ENCODE assay signal across 17 cellular contexts in the genomic region with DNA sequence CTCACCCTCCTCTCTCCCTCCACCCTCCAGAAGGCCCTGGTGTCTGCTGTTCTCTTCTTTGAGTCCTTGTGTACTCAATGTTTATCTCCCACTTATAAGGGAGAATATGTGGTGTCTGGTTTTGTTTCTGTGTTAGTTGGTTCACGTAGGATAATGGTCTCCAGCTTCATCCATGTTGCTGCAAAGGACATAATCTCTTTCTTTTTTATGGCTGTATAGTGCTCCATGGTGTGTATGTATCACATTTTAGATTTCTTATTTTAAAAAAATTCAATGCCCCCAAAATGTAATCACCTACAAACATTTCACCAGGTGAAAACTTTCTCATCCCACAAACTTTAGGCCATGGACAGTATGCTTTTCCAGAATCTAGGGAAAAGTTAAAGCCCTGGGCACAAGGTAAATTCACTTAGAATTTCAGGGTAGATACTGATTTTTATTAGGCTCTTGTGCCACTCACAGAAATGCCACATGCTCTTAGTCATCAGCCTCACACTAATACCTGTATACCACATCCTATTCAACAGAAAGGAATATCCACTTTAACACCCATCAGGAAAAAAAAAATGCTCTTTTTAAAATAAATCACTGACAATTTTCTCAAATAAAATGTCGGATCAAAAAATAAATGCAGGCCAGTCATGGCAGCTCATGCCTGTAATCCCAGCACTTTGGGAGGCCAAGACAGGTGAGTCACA.
DNase-seq lines count a peak whose midpoint lies in the region; ATAC-seq and TF ChIP-seq lines count a peak whose summit lies in the region.
"Had no signal": no experiment of that assay in that cellular context is flagged by ENCODE, and none has a peak within 500 bp of the region (broad histone marks: within the 10 kb centered on the region; RNA-seq: fewer than 3 reads in every experiment).

No MANE protein-coding gene starts in this region.

- H3K27me3 ChIP-seq in PC-9 (ENCODE audit: insufficient read depth, low read depth) (no peaks in the 10 kb centered on the region), colonic mucosa (no peaks in the 10 kb centered on the region), Caco-2 (replicated peaks; ENCODE audit: control insufficient read depth, insufficient read depth, low read length) (no peaks in the 10 kb centered on the region)

- H4K20me1 ChIP-seq in PC-9 (ENCODE audit: insufficient read depth) = no peaks in the 10 kb centered on the region

- peaks cover 8% of the 10 kb centered on the region; the same call in 1 of the 2 replicates for H3F3A ChIP-seq in PC-9 (ENCODE audit: insufficient read depth, low read depth)

- H3K9ac ChIP-seq in colonic mucosa (ENCODE audit: low read depth in 2 of 2, low read length in 2 of 2) = no peak overlapping the region

- H3K4me1 ChIP-seq in PC-9 (replicated peaks; ENCODE audit: insufficient read depth) (peaks cover 12% of the 10 kb centered on the region), colonic mucosa (no peaks in the 10 kb centered on the region), Caco-2 (no peaks in the 10 kb centered on the region)
- H3K4me1 ChIP-seq: HAP-1 had no signal

- no peaks in the 10 kb centered on the region for H3K9me3 Mint-ChIP-seq in activated CD4-positive, alpha-beta T cell treated with anti-CD3 and anti-CD28 coated beads, Interleukin-2, amount 10 ng/mL, durations not matched to agents 24 days and 14 days
- no peaks in the 10 kb centered on the region for H3K9me3 Mint-ChIP-seq in stimulated activated memory B cell treated with anti-CD40 and anti-IgM and Interleukin-4, amounts not matched to agents 10 μg/mL and 1 μg/mL and 100 μg/mL, for 72 hours
- H3K9me3 Mint-ChIP-seq in naive thymus-derived CD8-positive, alpha-beta T cell = no peaks in the 10 kb centered on the region
- no peaks in the 10 kb centered on the region for H3K9me3 Mint-ChIP-seq in Caco-2 (ENCODE audit: unreplicated experiment)

- no peak for TF ChIP-seq CTCF in PC-9 (conservative IDR thresholded peaks at IDR 0.05)
- no peak for TF ChIP-seq CTCF in colonic mucosa (IDR thresholded peaks at IDR 0.05)
- TF ChIP-seq CTCF in Caco-2 (IDR thresholded peaks at IDR 0.05; ENCODE audit: insufficient read depth in 1 of 2, low read depth in 1 of 2, low read length in 1 of 2, severe bottlenecking in 1 of 2, unreplicated experiment in 1 of 2) = no peak

- DNase-seq in activated CD4-positive, alpha-beta T cell treated with anti-CD3 and anti-CD28 coated beads, Interleukin-2, amount 10 ng/mL, durations not matched to agents 24 days and 14 days = peak; percentile 35
- no peak for DNase-seq in activated CD4-positive, alpha-beta T cell treated with anti-CD3 and anti-CD28 coated beads for 4 hours
- DNase-seq in PC-9 (peak in 1 of 2 experiments; percentile 78), colonic mucosa (peak; percentile 1), AG08395 (ENCODE audit: low spot score) (no peak), Caco-2 (no peak)
- no peak for DNase-seq in naive thymus-derived CD8-positive, alpha-beta T cell
- DNase-seq: 8988T; Calu3; NCI-H1092; NCI-H1694 treated with DMSO at 0.1 percent for 48 hours; NCI-H69; NK-92 treated with Interleukin-12 subunit alpha and Interleukin-12 subunit beta, amount 100 ng/mL, for 24 hours; OCI-M1 had no signal

- no peaks in the 10 kb centered on the region for H3K36me3 Mint-ChIP-seq in activated CD4-positive, alpha-beta T cell treated with anti-CD3 and anti-CD28 coated beads, Interleukin-2, amount 10 ng/mL, durations not matched to agents 24 days and 14 days (ENCODE audit: low read depth)
- no peaks in the 10 kb centered on the region for H3K36me3 Mint-ChIP-seq in stimulated activated memory B cell treated with anti-CD40 and anti-IgM and Interleukin-4, amounts not matched to agents 10 μg/mL and 1 μg/mL and 100 μg/mL, for 72 hours
- no peaks in the 10 kb centered on the region for H3K36me3 Mint-ChIP-seq in naive thymus-derived CD8-positive, alpha-beta T cell
- peaks cover 6% of the 10 kb centered on the region for H3K36me3 Mint-ChIP-seq in Caco-2 (ENCODE audit: insufficient read depth, unreplicated experiment)

- intact Hi-C loops in activated CD4-positive, alpha-beta T cell treated with anti-CD3 and anti-CD28 coated beads, Interleukin-2, amount 10 ng/mL, durations not matched to agents 24 days and 14 days (cut with micrococcal nuclease) = no loop called here
- intact Hi-C loops in PC-9 (cut with micrococcal nuclease; ENCODE audit: unreplicated experiment) (loop anchor here (1.0 kb wide), 1 partner anchor 9 kb away; no protein-coding TSS in a partner anchor), colonic mucosa (cut with DNase I) (no loop called here), Caco-2 (cut with micrococcal nuclease; ENCODE audit: unreplicated experiment) (no loop called here)

- H3K4me3 ChIP-seq in PC-9 = no peak overlapping the region
- no peak overlapping the region for H3K4me3 ChIP-seq in colonic mucosa
- no peak overlapping the region for H3K4me3 ChIP-seq in Caco-2 (ENCODE audit: low read depth, low read length)
- H3K4me3 ChIP-seq: HAP-1 had no signal

- no peak overlapping the region for H2AFZ ChIP-seq in PC-9

- no peak for ATAC-seq in stimulated activated memory B cell treated with anti-CD40 and anti-IgM and Interleukin-4, amounts not matched to agents 10 μg/mL and 1 μg/mL and 100 μg/mL, for 72 hours
- no peak for ATAC-seq in naive thymus-derived CD8-positive, alpha-beta T cell
- ATAC-seq: Right ventricle myocardium inferior had no signal

- H3K4me2 ChIP-seq in PC-9 = peak overlapping the region; percentile 13; the same call in 1 of the 2 replicates

- BruUV-seq in PC-9 (replicated peaks; lab: Mats Ljungman, UMichigan) (no TSS peak), Caco-2 (replicated peaks; lab: Mats Ljungman, UMichigan) (no TSS peak)

- POLR2A ChIA-PET in PC-9 (lab: Charles Lee; ENCODE audit: unreplicated experiment) (no interaction called here), Caco-2 (lab: Charles Lee) (no interaction called here)
- POLR2A ChIA-PET in naive thymus-derived CD8-positive, alpha-beta T cell (lab: Charles Lee) = no interaction called here

- no peaks in the 10 kb centered on the region for H3K27me3 Mint-ChIP-seq in activated CD4-positive, alpha-beta T cell treated with anti-CD3 and anti-CD28 coated beads, Interleukin-2, amount 10 ng/mL, durations not matched to agents 24 days and 14 days
- H3K27me3 Mint-ChIP-seq in stimulated activated memory B cell treated with anti-CD40 and anti-IgM and Interleukin-4, amounts not matched to agents 10 μg/mL and 1 μg/mL and 100 μg/mL, for 72 hours = no peaks in the 10 kb centered on the region
- no peaks in the 10 kb centered on the region for H3K27me3 Mint-ChIP-seq in naive thymus-derived CD8-positive, alpha-beta T cell
- H3K27me3 Mint-ChIP-seq in Caco-2 (ENCODE audit: insufficient read depth, unreplicated experiment) = no peaks in the 10 kb centered on the region

- CTCF ChIA-PET in PC-9 (lab: Charles Lee) (no interaction called here), Caco-2 (lab: Charles Lee) (no interaction called here)

- H3K4me3 Mint-ChIP-seq in activated CD4-positive, alpha-beta T cell treated with anti-CD3 and anti-CD28 coated beads, Interleukin-2, amount 10 ng/mL, durations not matched to agents 24 days and 14 days = no peak overlapping the region
- H3K4me3 Mint-ChIP-seq in stimulated activated memory B cell treated with anti-CD40 and anti-IgM and Interleukin-4, amounts not matched to agents 10 μg/mL and 1 μg/mL and 100 μg/mL, for 72 hours = no peak overlapping the region
- H3K4me3 Mint-ChIP-seq in naive thymus-derived CD8-positive, alpha-beta T cell = peak overlapping the region in 1 of 10 donors; percentile 37
- H3K4me3 Mint-ChIP-seq in Caco-2 (ENCODE audit: unreplicated experiment) = no peak overlapping the region

- no peaks in the 10 kb centered on the region for H3K36me3 ChIP-seq in PC-9 (ENCODE audit: low read depth)
- no peaks in the 10 kb centered on the region for H3K36me3 ChIP-seq in colonic mucosa
- H3K36me3 ChIP-seq in Caco-2 (ENCODE audit: control insufficient read depth, insufficient read depth, low read length) = no peaks in the 10 kb centered on the region
- H3K36me3 ChIP-seq: HAP-1 had no signal

- H3K9me3 ChIP-seq in PC-9 (ENCODE audit: insufficient read depth, low read depth) (no peaks in the 10 kb centered on the region), colonic mucosa (no peaks in the 10 kb centered on the region), Caco-2 (no peaks in the 10 kb centered on the region)
- H3K9me3 ChIP-seq: HAP-1 had no signal

- H3K79me2 ChIP-seq in PC-9 (ENCODE audit: low read depth) = no peaks in the 10 kb centered on the region

- no peak overlapping the region for H3K27ac Mint-ChIP-seq in activated CD4-positive, alpha-beta T cell treated with anti-CD3 and anti-CD28 coated beads, Interleukin-2, amount 10 ng/mL, durations not matched to agents 24 days and 14 days
- H3K27ac Mint-ChIP-seq in stimulated activated memory B cell treated with anti-CD40 and anti-IgM and Interleukin-4, amounts not matched to agents 10 μg/mL and 1 μg/mL and 100 μg/mL, for 72 hours = peak overlapping the region; percentile 42
- no peak overlapping the region for H3K27ac Mint-ChIP-seq in naive thymus-derived CD8-positive, alpha-beta T cell
- H3K27ac Mint-ChIP-seq in Caco-2 (ENCODE audit: unreplicated experiment) = no peak overlapping the region

- no peaks in the 10 kb centered on the region for H3K9me2 ChIP-seq in PC-9 (ENCODE audit: insufficient read depth)

- peaks cover 29% of the 10 kb centered on the region for H3K4me1 Mint-ChIP-seq in activated CD4-positive, alpha-beta T cell treated with anti-CD3 and anti-CD28 coated beads, Interleukin-2, amount 10 ng/mL, durations not matched to agents 24 days and 14 days
- H3K4me1 Mint-ChIP-seq in stimulated activated memory B cell treated with anti-CD40 and anti-IgM and Interleukin-4, amounts not matched to agents 10 μg/mL and 1 μg/mL and 100 μg/mL, for 72 hours = peaks cover 60% of the 10 kb centered on the region
- peaks cover 5 to 13% (median 10%) of the 10 kb centered on the region in 4 donors for H3K4me1 Mint-ChIP-seq in naive thymus-derived CD8-positive, alpha-beta T cell
- H3K4me1 Mint-ChIP-seq in Caco-2 (ENCODE audit: low read depth, unreplicated experiment) = no peaks in the 10 kb centered on the region

- H3K27ac ChIP-seq in PC-9 (peak overlapping the region; percentile 76), colonic mucosa (no peak overlapping the region)

Comparison
In these comparisons a context has a peak if more than half of its experiments do, and no peak if none do; other contexts are left out.
1. DNase-seq: peak in activated CD4-positive, alpha-beta T cell treated with anti-CD3 and anti-CD28 coated beads, Interleukin-2, amount 10 ng/mL, durations not matched to agents 24 days and 14 days (single experiment) and colonic mucosa (single experiment); none in activated CD4-positive, alpha-beta T cell treated with anti-CD3 and anti-CD28 coated beads for 4 hours (0 of 2), AG08395 (single experiment), naive thymus-derived CD8-positive, alpha-beta T cell (0 of 10) and Caco-2 (0 of 2).